Comparison of ENCODE assay signal across 10 cellular contexts in the genomic region with DNA sequence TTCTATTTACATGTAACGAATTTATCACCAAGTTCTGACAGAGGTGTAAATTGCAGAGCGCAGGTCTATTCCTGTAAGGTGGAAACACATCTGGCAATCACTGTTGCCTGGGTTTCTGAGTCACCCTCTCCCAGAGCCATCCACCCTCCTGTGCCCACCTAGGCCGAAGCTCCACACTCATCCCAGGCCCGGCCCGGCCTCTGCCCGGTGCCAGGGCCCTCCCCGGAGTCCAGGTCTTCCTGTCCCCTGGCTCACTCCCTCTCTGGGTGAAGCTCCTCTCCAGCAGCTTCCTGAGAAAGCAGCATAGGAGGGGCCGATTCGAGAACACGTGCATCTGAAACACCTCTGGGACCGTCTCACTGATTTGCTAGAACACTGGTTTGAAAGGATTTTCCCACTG.
"Had no signal": no experiment of that assay in that cellular context is flagged by ENCODE, and none has a peak within 500 bp of the region (broad histone marks: within the 10 kb centered on the region; RNA-seq: fewer than 3 reads in every experiment).

No MANE protein-coding gene starts in this region.

- H3K4me2 ChIP-seq: KMS-11 had no signal

- H2AFZ ChIP-seq: GM23248 had no signal

- H3K27me3 Mint-ChIP-seq: IgD-negative memory B cell had no signal

- H3K4me3 Mint-ChIP-seq: HFFc6, IgD-negative memory B cell had no signal

- H3K9ac ChIP-seq: GM23248, KMS-11 had no signal

- H3K36me3 Mint-ChIP-seq: IgD-negative memory B cell had no signal

- DNase-seq: GM23248, GOT3, HFFc6 had no signal

- H3K4me1 Mint-ChIP-seq: IgD-negative memory B cell had no signal

- FAIRE-seq: H54, HepG2 had no signal

- ATAC-seq: HCT116, HepG2 had no signal

- H3K27ac ChIP-seq: GM23248, HL-60, KMS-11 had no signal

- H3K36me3 ChIP-seq: HAP-1 had no signal

- H3K4me1 ChIP-seq: HAP-1 had no signal

- H3K4me3 ChIP-seq: GM23248, HAP-1 had no signal

- H3K27ac Mint-ChIP-seq: HFFc6, IgD-negative memory B cell had no signal
